In genomic region chr6:155244434-155244833, GRCh38 we compare ENCODE assay signal across 28 cellular contexts. TPM values are rescaled to one million over a fixed set of nuclear protein-coding genes. Genes with fewer than 3 reads are reported as not detected.
"Had no signal": no experiment of that assay in that cellular context is flagged by ENCODE, and none has a peak within 500 bp of the region (broad histone marks: within the 10 kb centered on the region; RNA-seq: fewer than 3 reads in every experiment).

No MANE protein-coding gene starts in this region.

- ATAC-seq: activated T-cell treated with anti-CD3 and anti-CD28 coated beads, Interleukin-2, amount 50 U/mL, for 72 hours; effector memory CD8-positive, alpha-beta T cell; gastrocnemius medialis; natural killer cell treated with Interleukin-12 subunit alpha and Interleukin-12 subunit beta and Interleukin-15 and Interleukin-18, amount 100 ng/mL, for 72 hours; sciatic nerve; stimulated activated naive B cell treated with anti-CD40 and anti-IgM and Interleukin-4, amounts not matched to agents 10 μg/mL and 1 μg/mL and 100 μg/mL, for 72 hours; upper lobe of right lung had no signal

- FAIRE-seq: astrocyte, colon, islet of Langerhans had no signal

- H2AFZ ChIP-seq: parathyroid adenoma had no signal

- H3K9ac ChIP-seq: parathyroid adenoma had no signal

- H3K4me1 ChIP-seq: adrenal gland, breast epithelium, gastrocnemius medialis, parathyroid adenoma had no signal

- H3K36me3 ChIP-seq: adrenal gland, breast epithelium, upper lobe of right lung had no signal

- H3K9me3 Mint-ChIP-seq: activated CD4-positive, alpha-beta memory T cell treated with anti-CD3 and anti-CD28 coated beads for 36 hours; activated T-cell treated with anti-CD3 and anti-CD28 coated beads, Interleukin-2, amount 50 U/mL, for 72 hours; central memory CD8-positive, alpha-beta T cell; effector memory CD8-positive, alpha-beta T cell; natural killer cell treated with Interleukin-12 subunit alpha and Interleukin-12 subunit beta and Interleukin-15 and Interleukin-18, amount 100 ng/mL, for 72 hours; stimulated activated naive B cell treated with anti-CD40 and anti-IgM and Interleukin-4, amounts not matched to agents 10 μg/mL and 1 μg/mL and 100 μg/mL, for 72 hours had no signal

- DNase-seq: activated CD4-positive, alpha-beta memory T cell treated with anti-CD3 and anti-CD28 coated beads for 36 hours; activated CD4-positive, alpha-beta T cell treated with anti-CD3 and anti-CD28 coated beads for 48 hours; activated gamma-delta T cell treated with Interleukin-2 at 50 U/mL for 16 hours; activated T-cell treated with anti-CD3 and anti-CD28 coated beads, Interleukin-2, amount 50 U/mL, for 72 hours; dorsolateral prefrontal cortex; effector memory CD8-positive, alpha-beta T cell; esophagus squamous epithelium; gastrocnemius medialis; head of caudate nucleus; hypothalamus; stimulated activated CD4-positive, alpha-beta T cell treated with anti-CD3 and anti-CD28 coated beads, Interleukin-2, amount 100 ng/mL, for 48 hours; stimulated activated CD8-positive, alpha-beta memory T cell treated with anti-CD3 and anti-CD28 coated beads, Interleukin-4, amount 100 ng/mL, for 48 hours; stimulated activated naive B cell treated with anti-CD40 and anti-IgM and Interleukin-4, amounts not matched to agents 10 μg/mL and 1 μg/mL and 100 μg/mL, for 72 hours; T-helper 2 cell; upper lobe of right lung had no signal

- H3K9me3 ChIP-seq: adrenal gland, breast epithelium, esophagus squamous epithelium, gastrocnemius medialis, thoracic aorta, upper lobe of right lung had no signal

- H3K27ac Mint-ChIP-seq: activated CD4-positive, alpha-beta memory T cell treated with anti-CD3 and anti-CD28 coated beads for 36 hours; activated naive CD8-positive, alpha-beta T cell; activated T-cell treated with anti-CD3 and anti-CD28 coated beads, Interleukin-2, amount 50 U/mL, for 72 hours; effector memory CD8-positive, alpha-beta T cell; natural killer cell treated with Interleukin-12 subunit alpha and Interleukin-12 subunit beta and Interleukin-15 and Interleukin-18, amount 100 ng/mL, for 72 hours; stimulated activated naive B cell treated with anti-CD40 and anti-IgM and Interleukin-4, amounts not matched to agents 10 μg/mL and 1 μg/mL and 100 μg/mL, for 72 hours had no signal

- H3K27me3 ChIP-seq: adrenal gland, breast epithelium, dorsolateral prefrontal cortex, esophagus squamous epithelium, gastrocnemius medialis, upper lobe of right lung had no signal

- H3K4me3 Mint-ChIP-seq: activated CD4-positive, alpha-beta memory T cell treated with anti-CD3 and anti-CD28 coated beads for 36 hours; activated naive CD8-positive, alpha-beta T cell; activated T-cell treated with anti-CD3 and anti-CD28 coated beads, Interleukin-2, amount 50 U/mL, for 72 hours; central memory CD8-positive, alpha-beta T cell; effector memory CD8-positive, alpha-beta T cell; natural killer cell treated with Interleukin-12 subunit alpha and Interleukin-12 subunit beta and Interleukin-15 and Interleukin-18, amount 100 ng/mL, for 72 hours; stimulated activated naive B cell treated with anti-CD40 and anti-IgM and Interleukin-4, amounts not matched to agents 10 μg/mL and 1 μg/mL and 100 μg/mL, for 72 hours had no signal

- H3K4me1 Mint-ChIP-seq: central memory CD8-positive, alpha-beta T cell; stimulated activated naive B cell treated with anti-CD40 and anti-IgM and Interleukin-4, amounts not matched to agents 10 μg/mL and 1 μg/mL and 100 μg/mL, for 72 hours had no signal

- H3K27me3 Mint-ChIP-seq: activated CD4-positive, alpha-beta memory T cell treated with anti-CD3 and anti-CD28 coated beads for 36 hours; activated naive CD8-positive, alpha-beta T cell; natural killer cell treated with Interleukin-12 subunit alpha and Interleukin-12 subunit beta and Interleukin-15 and Interleukin-18, amount 100 ng/mL, for 72 hours; stimulated activated naive B cell treated with anti-CD40 and anti-IgM and Interleukin-4, amounts not matched to agents 10 μg/mL and 1 μg/mL and 100 μg/mL, for 72 hours had no signal

- H3K4me3 ChIP-seq: adrenal gland, breast epithelium, dorsolateral prefrontal cortex, esophagus squamous epithelium, gastrocnemius medialis, thoracic aorta, upper lobe of right lung had no signal

- H3K27ac ChIP-seq: adrenal gland, breast epithelium, gastrocnemius medialis, parathyroid adenoma, thoracic aorta, upper lobe of right lung had no signal

- H3K79me2 ChIP-seq: parathyroid adenoma had no signal

RNA-seq across cellular contexts. Expression of gene CLDN20, which starts 19.4 kb away (rescaled TPM):
- total RNA-seq: activated CD4-positive, alpha-beta memory T cell treated with anti-CD3 and anti-CD28 coated beads for 36 hours; activated T-cell treated with anti-CD3 and anti-CD28 coated beads, Interleukin-2, amount 50 U/mL, for 72 hours; adrenal gland; astrocyte; breast epithelium; gastrocnemius medialis; liver; natural killer cell treated with Interleukin-12 subunit alpha and Interleukin-12 subunit beta and Interleukin-15 and Interleukin-18, amount 100 ng/mL, for 72 hours; pulmonary artery endothelial cell; thoracic aorta; upper lobe of right lung had no signal
- polyA plus RNA-seq: adrenal gland had no signal
